ENCODE assay signal across 1 cellular context in genomic region chr6:155126727-155127439, GRCh38.
TF ChIP-seq lines count a peak whose summit lies in the region.

No MANE protein-coding gene starts in this region.

TF ChIP-seq in HepG2, 621 proteins besides CTCF, POLR2A, EP300 and RAD21 (continued from another document and continues in another):
- TF ChIP-seq TBL1XR1 (IDR thresholded peaks at IDR 0.05; ENCODE audit: borderline replicate concordance, low read length, partially characterized antibody) (peak; percentile 87), NFKB2 (CRISPR knock-in tag; IDR thresholded peaks at IDR 0.05; ENCODE audit: borderline replicate concordance) (no peak), RARA (CRISPR knock-in tag; IDR thresholded peaks at IDR 0.05) (peak; percentile 93), SOX5 (CRISPR knock-in tag; IDR thresholded peaks at IDR 0.05; ENCODE audit: borderline replicate concordance) (peak; percentile 73), ZNF563 (CRISPR knock-in tag; IDR thresholded peaks at IDR 0.05) (no peak), ZBTB1 (CRISPR knock-in tag; IDR thresholded peaks at IDR 0.05; ENCODE audit: borderline replicate concordance) (no peak), KDM2A (CRISPR knock-in tag; IDR thresholded peaks at IDR 0.05; ENCODE audit: borderline replicate concordance, low read depth) (peak; percentile 52; the same call in 1 of the 2 replicates), ZNF251 (CRISPR knock-in tag; IDR thresholded peaks at IDR 0.05) (no peak), ZNF687 (CRISPR knock-in tag; IDR thresholded peaks at IDR 0.05) (peak; percentile 13; the same call in 1 of the 2 replicates), E2F1 (CRISPR knock-in tag; IDR thresholded peaks at IDR 0.05) (no peak), ZNF512 (CRISPR knock-in tag; IDR thresholded peaks at IDR 0.05) (no peak), FOXO1 (CRISPR knock-in tag; IDR thresholded peaks at IDR 0.05) (peak; percentile 37; the same call in 1 of the 2 replicates), ZNF354B (CRISPR knock-in tag; IDR thresholded peaks at IDR 0.05) (no peak), HOMEZ (CRISPR knock-in tag; IDR thresholded peaks at IDR 0.05; ENCODE audit: low read depth) (peak; percentile 57; the same call in 1 of the 2 replicates), TEAD3 (CRISPR knock-in tag; optimal IDR thresholded peaks at IDR 0.05; ENCODE audit: borderline replicate concordance) (no peak), ARID4A (CRISPR knock-in tag; IDR thresholded peaks at IDR 0.05; ENCODE audit: borderline replicate concordance) (no peak), ZNF263 (CRISPR knock-in tag; IDR thresholded peaks at IDR 0.05) (peak; percentile 71; the same call in 1 of the 2 replicates), ZNF609 (CRISPR knock-in tag; IDR thresholded peaks at IDR 0.05; ENCODE audit: borderline replicate concordance) (no peak), IKZF5 (CRISPR knock-in tag; IDR thresholded peaks at IDR 0.05) (0 out of 2 replicates have a peak, but pooled peaks have one; percentile 19), SKIL (CRISPR knock-in tag; IDR thresholded peaks at IDR 0.05; ENCODE audit: borderline replicate concordance) (peak; percentile 50; the same call in 1 of the 2 replicates), ZNF441 (CRISPR knock-in tag; IDR thresholded peaks at IDR 0.05; ENCODE audit: borderline replicate concordance) (0 out of 2 replicates have a peak, but pooled peaks have one; percentile 14), ISX (CRISPR knock-in tag; conservative IDR thresholded peaks at IDR 0.05) (no peak), ZNF431 (CRISPR knock-in tag; IDR thresholded peaks at IDR 0.05; ENCODE audit: borderline replicate concordance, low read depth) (0 out of 2 replicates have a peak, but pooled peaks have one; percentile 46), RFX5 (IDR thresholded peaks at IDR 0.05; ENCODE audit: low read depth, low read length) (peak; percentile 96), ZNF337 (CRISPR knock-in tag; IDR thresholded peaks at IDR 0.05; ENCODE audit: borderline replicate concordance, low read depth) (no peak), SOX13 (IDR thresholded peaks at IDR 0.05) (no peak), SOX13 (CRISPR knock-in tag; conservative IDR thresholded peaks at IDR 0.05 in 1 of 2, IDR thresholded peaks at IDR 0.05 in 1 of 2) (peak in 1 of 2 experiments; percentile 53; a peak in 1 of 4 replicates), RXRB (CRISPR knock-in tag; IDR thresholded peaks at IDR 0.05; ENCODE audit: borderline replicate concordance) (peak; percentile 52; the same call in 1 of the 2 replicates), MXI1 (IDR thresholded peaks at IDR 0.05; ENCODE audit: borderline replicate concordance, low read depth, low read length) (peak; percentile 77; the same call in 1 of the 3 replicates), HNRNPLL (IDR thresholded peaks at IDR 0.05; ENCODE audit: low read depth, low read length, poor library complexity, severe bottlenecking) (no peak), ZNF503 (CRISPR knock-in tag; IDR thresholded peaks at IDR 0.05) (no peak)
